ENCODE assay signal across 18 cellular contexts in genomic region chr11:43649501-43649900, GRCh38.
"Had no signal": no experiment of that assay in that cellular context is flagged by ENCODE, and none has a peak within 500 bp of the region (broad histone marks: within the 10 kb centered on the region; RNA-seq: fewer than 3 reads in every experiment).

No MANE protein-coding gene starts in this region.

- ATAC-seq: stimulated activated naive B cell treated with anti-CD40 and anti-IgM and Interleukin-4, amounts not matched to agents 10 μg/mL and 1 μg/mL and 100 μg/mL, for 72 hours had no signal

- DNase-seq: activated CD4-positive, alpha-beta T cell treated with anti-CD3 and anti-CD28 coated beads for 1 hour; activated CD4-positive, alpha-beta T cell treated with anti-CD3 and anti-CD28 coated beads, Interleukin-2, amount 50 U/mL, for 4 hours; activated naive CD4-positive, alpha-beta T cell; activated naive CD8-positive, alpha-beta T cell treated with anti-CD3 and anti-CD28 coated beads, Interleukin-2, amount 10 ng/mL, durations not matched to agents 7 days and 5 days; activated T-cell treated with anti-CD3 and anti-CD28 coated beads for 4 hours; brain microvascular endothelial cell; effector CD4-positive, alpha-beta T cell; foreskin fibroblast; hypothalamus; kidney glomerular epithelial cell; nephron progenitor cell; occipital lobe; stimulated activated CD4-positive, alpha-beta T cell treated with anti-CD3 and anti-CD28 coated beads, Interleukin-15, amount 100 ng/mL, for 24 hours; stimulated activated CD4-positive, alpha-beta T cell treated with anti-CD3 and anti-CD28 coated beads, Interleukin-4, amount 100 ng/mL, for 1 hour; stimulated activated naive B cell treated with anti-CD40 and anti-IgM and Interleukin-4, amounts not matched to agents 10 μg/mL and 1 μg/mL and 100 μg/mL, for 72 hours; uterus had no signal

- H3K27ac ChIP-seq: brain microvascular endothelial cell, coronary artery, tibial nerve, uterus had no signal
